Comparison of ENCODE assay signal across 2 cellular contexts in the genomic region with DNA sequence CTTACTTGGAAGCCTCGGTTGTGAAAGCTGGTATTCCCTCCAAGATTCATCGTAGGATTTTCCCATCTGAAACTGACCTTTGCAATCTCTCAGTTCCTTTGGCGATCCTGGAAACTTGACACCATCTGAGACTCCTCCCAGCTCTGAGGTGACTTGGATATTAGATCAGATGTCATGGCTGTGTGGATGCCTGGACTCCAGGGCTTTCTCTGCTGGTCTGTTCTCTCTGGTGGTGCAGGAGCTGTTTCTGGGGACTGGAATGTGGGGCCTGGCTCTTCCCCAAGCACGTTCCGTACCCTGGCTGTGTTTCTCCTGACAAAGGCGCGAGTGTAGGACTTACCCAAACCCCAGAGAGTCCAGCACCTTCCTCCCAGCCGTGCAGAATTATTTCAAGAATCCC.
TF ChIP-seq lines count a peak whose summit lies in the region.

No MANE protein-coding gene starts in this region.

TF ChIP-seq in HCT116, 20 proteins besides CTCF, POLR2A, EP300 and RAD21 (continued from another document):
- TF ChIP-seq, protein P1, sequence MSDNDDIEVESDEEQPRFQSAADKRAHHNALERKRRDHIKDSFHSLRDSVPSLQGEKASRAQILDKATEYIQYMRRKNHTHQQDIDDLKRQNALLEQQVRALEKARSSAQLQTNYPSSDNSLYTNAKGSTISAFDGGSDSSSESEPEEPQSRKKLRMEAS (IDR thresholded peaks at IDR 0.05): no peak
- no peak for TF ChIP-seq YY1 (IDR thresholded peaks at IDR 0.05; ENCODE audit: extremely low read depth, insufficient replicate concordance, low read depth, low read length)
- no peak for TF ChIP-seq EZH2phosphoT487 (IDR thresholded peaks at IDR 0.05; ENCODE audit: borderline replicate concordance)
- TF ChIP-seq POLR2AphosphoS5 (IDR thresholded peaks at IDR 0.05; ENCODE audit: low read depth, low read length): no peak
- no peak for TF ChIP-seq TCF7L2 (IDR thresholded peaks at IDR 0.05; ENCODE audit: borderline replicate concordance, extremely low read depth, insufficient read depth, insufficient read length)
- TF ChIP-seq SP1 (IDR thresholded peaks at IDR 0.05; ENCODE audit: low read depth): no peak
- TF ChIP-seq ELF1 (IDR thresholded peaks at IDR 0.05; ENCODE audit: borderline replicate concordance, low read depth): no peak
- no peak for TF ChIP-seq SRF (IDR thresholded peaks at IDR 0.05; ENCODE audit: low read depth)
- no peak for TF ChIP-seq CBX3 (IDR thresholded peaks at IDR 0.05; ENCODE audit: low read depth)
- no peak for TF ChIP-seq SIN3A (IDR thresholded peaks at IDR 0.05; ENCODE audit: low read depth)
- TF ChIP-seq, protein P2, sequence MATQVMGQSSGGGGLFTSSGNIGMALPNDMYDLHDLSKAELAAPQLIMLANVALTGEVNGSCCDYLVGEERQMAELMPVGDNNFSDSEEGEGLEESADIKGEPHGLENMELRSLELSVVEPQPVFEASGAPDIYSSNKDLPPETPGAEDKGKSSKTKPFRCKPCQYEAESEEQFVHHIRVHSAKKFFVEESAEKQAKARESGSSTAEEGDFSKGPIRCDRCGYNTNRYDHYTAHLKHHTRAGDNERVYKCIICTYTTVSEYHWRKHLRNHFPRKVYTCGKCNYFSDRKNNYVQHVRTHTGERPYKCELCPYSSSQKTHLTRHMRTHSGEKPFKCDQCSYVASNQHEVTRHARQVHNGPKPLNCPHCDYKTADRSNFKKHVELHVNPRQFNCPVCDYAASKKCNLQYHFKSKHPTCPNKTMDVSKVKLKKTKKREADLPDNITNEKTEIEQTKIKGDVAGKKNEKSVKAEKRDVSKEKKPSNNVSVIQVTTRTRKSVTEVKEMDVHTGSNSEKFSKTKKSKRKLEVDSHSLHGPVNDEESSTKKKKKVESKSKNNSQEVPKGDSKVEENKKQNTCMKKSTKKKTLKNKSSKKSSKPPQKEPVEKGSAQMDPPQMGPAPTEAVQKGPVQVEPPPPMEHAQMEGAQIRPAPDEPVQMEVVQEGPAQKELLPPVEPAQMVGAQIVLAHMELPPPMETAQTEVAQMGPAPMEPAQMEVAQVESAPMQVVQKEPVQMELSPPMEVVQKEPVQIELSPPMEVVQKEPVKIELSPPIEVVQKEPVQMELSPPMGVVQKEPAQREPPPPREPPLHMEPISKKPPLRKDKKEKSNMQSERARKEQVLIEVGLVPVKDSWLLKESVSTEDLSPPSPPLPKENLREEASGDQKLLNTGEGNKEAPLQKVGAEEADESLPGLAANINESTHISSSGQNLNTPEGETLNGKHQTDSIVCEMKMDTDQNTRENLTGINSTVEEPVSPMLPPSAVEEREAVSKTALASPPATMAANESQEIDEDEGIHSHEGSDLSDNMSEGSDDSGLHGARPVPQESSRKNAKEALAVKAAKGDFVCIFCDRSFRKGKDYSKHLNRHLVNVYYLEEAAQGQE (IDR thresholded peaks at IDR 0.05; ENCODE audit: low read depth): no peak

TF ChIP-seq in WTC11, 78 proteins besides CTCF, POLR2A, EP300 and RAD21 (continued from another document):
- TF ChIP-seq ATF2 (CRISPR knock-in tag; IDR thresholded peaks at IDR 0.05; ENCODE audit: borderline replicate concordance, low read depth): no peak
- TF ChIP-seq, protein P3, sequence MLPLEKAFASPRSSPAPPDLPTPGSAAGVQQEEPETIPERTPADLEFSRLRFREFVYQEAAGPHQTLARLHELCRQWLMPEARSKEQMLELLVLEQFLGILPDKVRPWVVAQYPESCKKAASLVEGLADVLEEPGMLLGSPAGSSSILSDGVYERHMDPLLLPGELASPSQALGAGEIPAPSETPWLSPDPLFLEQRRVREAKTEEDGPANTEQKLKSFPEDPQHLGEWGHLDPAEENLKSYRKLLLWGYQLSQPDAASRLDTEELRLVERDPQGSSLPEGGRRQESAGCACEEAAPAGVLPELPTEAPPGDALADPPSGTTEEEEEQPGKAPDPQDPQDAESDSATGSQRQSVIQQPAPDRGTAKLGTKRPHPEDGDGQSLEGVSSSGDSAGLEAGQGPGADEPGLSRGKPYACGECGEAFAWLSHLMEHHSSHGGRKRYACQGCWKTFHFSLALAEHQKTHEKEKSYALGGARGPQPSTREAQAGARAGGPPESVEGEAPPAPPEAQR (CRISPR knock-in tag; IDR thresholded peaks at IDR 0.05): no peak
- TF ChIP-seq EMX1 (CRISPR knock-in tag; IDR thresholded peaks at IDR 0.05): no peak
- TF ChIP-seq ZNF138 (CRISPR knock-in tag; conservative IDR thresholded peaks at IDR 0.05): no peak
- TF ChIP-seq E2F4 (CRISPR knock-in tag; IDR thresholded peaks at IDR 0.05; ENCODE audit: borderline replicate concordance, low read depth): no peak
- TF ChIP-seq KAT7 (CRISPR knock-in tag; IDR thresholded peaks at IDR 0.05; ENCODE audit: borderline replicate concordance): no peak
- TF ChIP-seq ZNF121 (CRISPR knock-in tag; IDR thresholded peaks at IDR 0.05): no peak
- no peak for TF ChIP-seq GABPB1 (CRISPR knock-in tag; IDR thresholded peaks at IDR 0.05)
